In genomic region chrX:12949927-12950656, GRCh38 we compare ENCODE assay signal across 8 cellular contexts. TPM values are rescaled to one million over a fixed set of nuclear protein-coding genes. Genes with fewer than 3 reads are reported as not detected.
DNase-seq lines count a peak whose midpoint lies in the region; ATAC-seq and TF ChIP-seq lines count a peak whose summit lies in the region.

No MANE protein-coding gene starts in this region.

- peak; percentile 56 for ATAC-seq in GM18517 (IDR thresholded peaks at IDR 0.05; ENCODE audit: unreplicated experiment)
- ATAC-seq in HG03060 (IDR thresholded peaks at IDR 0.05; ENCODE audit: low read depth, unreplicated experiment) = peak; percentile 53

- TF ChIP-seq POLR2A in uterus (IDR thresholded peaks at IDR 0.05) = peak; percentile 16 to 26

- no peaks in the 10 kb centered on the region for H3K27me3 ChIP-seq in uterus

- DNase-seq in SIG-M5 treated with dmso at 0.1 percent for 504 hours (lab: John Stamatoyannopoulos, UW; ENCODE audit: unreplicated experiment) (peak; percentile 89), glomerular visceral epithelial cell (ENCODE audit: extremely low spot score) (peak; percentile 56), putamen (ENCODE audit: low spot score) (peak; percentile 85), uterus (peak; percentile 85 to 89), NCI-H1436 treated with DMSO at 0.1 percent for 48 hours (lab: John Stamatoyannopoulos, UW) (no peak)
- peak; percentile 89 for DNase-seq in activated naive CD4-positive, alpha-beta T cell treated with anti-CD3 and anti-CD28 coated beads, Interleukin-2, amount 10 ng/mL, durations not matched to agents 7 days and 5 days

- peak overlapping the region; percentile 97 for H3K27ac Mint-ChIP-seq in activated naive CD4-positive, alpha-beta T cell treated with anti-CD3 and anti-CD28 coated beads, Interleukin-2, amount 10 ng/mL, durations not matched to agents 7 days and 5 days

- intact Hi-C loops in uterus (cut with DNase I; ENCODE audit: low total_unique reads) = loop anchor here (10.0 kb wide), 2 partner anchors 545 to 1085 kb away; no protein-coding TSS in a partner anchor

- H3K4me1 Mint-ChIP-seq in activated naive CD4-positive, alpha-beta T cell treated with anti-CD3 and anti-CD28 coated beads, Interleukin-2, amount 10 ng/mL, durations not matched to agents 7 days and 5 days = peaks cover 82% of the 10 kb centered on the region

- H3K4me3 ChIP-seq in uterus = no peak overlapping the region

- CTCF ChIA-PET in activated naive CD4-positive, alpha-beta T cell treated with anti-CD3 and anti-CD28 coated beads, Interleukin-2, amount 10 ng/mL, durations not matched to agents 7 days and 5 days (lab: Charles Lee) = interaction anchor here (0.7 to 8.0 kb wide), 9 partner anchors 18 to 538 kb away, joined by 5 to 100 read pairs (median 11); partner anchors contain the start of gene TMSB4X

- H3K4me1 ChIP-seq in uterus = no peaks in the 10 kb centered on the region

- no peaks in the 10 kb centered on the region for H3K36me3 Mint-ChIP-seq in activated naive CD4-positive, alpha-beta T cell treated with anti-CD3 and anti-CD28 coated beads, Interleukin-2, amount 10 ng/mL, durations not matched to agents 7 days and 5 days

- no peaks in the 10 kb centered on the region for H3K9me3 Mint-ChIP-seq in activated naive CD4-positive, alpha-beta T cell treated with anti-CD3 and anti-CD28 coated beads, Interleukin-2, amount 10 ng/mL, durations not matched to agents 7 days and 5 days

- H3K27me3 Mint-ChIP-seq in activated naive CD4-positive, alpha-beta T cell treated with anti-CD3 and anti-CD28 coated beads, Interleukin-2, amount 10 ng/mL, durations not matched to agents 7 days and 5 days = no peaks in the 10 kb centered on the region

- no peaks in the 10 kb centered on the region for H3K36me3 ChIP-seq in uterus

- TF ChIP-seq CTCF in uterus (IDR thresholded peaks at IDR 0.05) = no peak

- H3K27ac ChIP-seq in uterus = peak overlapping the region; percentile 73 to 76

- H3K9me3 ChIP-seq in uterus = no peaks in the 10 kb centered on the region

- H3K4me3 Mint-ChIP-seq in activated naive CD4-positive, alpha-beta T cell treated with anti-CD3 and anti-CD28 coated beads, Interleukin-2, amount 10 ng/mL, durations not matched to agents 7 days and 5 days = peak overlapping the region; percentile 79

RNA-seq across cellular contexts. Expression of gene TMSB4X, which starts 24.8 kb away (rescaled TPM):
- 1,000 to 10,000 TPM; 2,867 to 6,849 (median 3,091) TPM for total RNA-seq in uterus

RNA-seq across cellular contexts. Expression of gene TLR8, which starts 43.7 kb away (rescaled TPM):
- under 1 TPM in 3 of 4 donors, not detected in 1; 0.29 to 0.55 (median 0.55) TPM for total RNA-seq in uterus
